ENCODE assay signal across 27 cellular contexts in genomic region chr16:64280317-64280716, GRCh38.
"Had no signal": no experiment of that assay in that cellular context is flagged by ENCODE, and none has a peak within 500 bp of the region (broad histone marks: within the 10 kb centered on the region; RNA-seq: fewer than 3 reads in every experiment).

No MANE protein-coding gene starts in this region.

- H3K36me3 Mint-ChIP-seq: activated CD4-positive, alpha-beta memory T cell treated with anti-CD3 and anti-CD28 coated beads for 36 hours; activated naive CD8-positive, alpha-beta T cell treated with anti-CD3 and anti-CD28 coated beads, Interleukin-2, amount 10 ng/mL, durations not matched to agents 7 days and 5 days; T-cell had no signal

- H3K9me3 ChIP-seq: MG63 had no signal

- H3K4me3 Mint-ChIP-seq: activated B cell treated with CpG ODN at 0.5 μM for 24 hours; activated CD4-positive, alpha-beta memory T cell treated with anti-CD3 and anti-CD28 coated beads for 36 hours; activated CD4-positive, alpha-beta T cell treated with anti-CD3 and anti-CD28 coated beads, Interleukin-2, amount 10 ng/mL, durations not matched to agents 7 days and 5 days; activated naive CD8-positive, alpha-beta T cell treated with anti-CD3 and anti-CD28 coated beads, Interleukin-2, amount 10 ng/mL, durations not matched to agents 7 days and 5 days; activated T-helper 17 cell treated with anti-CD3 and anti-CD28 coated beads, Interleukin-2, amount 50 U/mL, for 72 hours; T-cell had no signal

- H3K9me3 Mint-ChIP-seq: activated CD4-positive, alpha-beta T cell treated with anti-CD3 and anti-CD28 coated beads, Interleukin-2, amount 10 ng/mL, durations not matched to agents 7 days and 5 days had no signal

- H3K27me3 ChIP-seq: adrenal gland, MG63 had no signal

- DNase-seq: activated B cell treated with CpG ODN at 0.5 μM for 24 hours; activated CD4-positive, alpha-beta memory T cell treated with anti-CD3 and anti-CD28 coated beads for 36 hours; activated CD4-positive, alpha-beta T cell treated with anti-CD3 and anti-CD28 coated beads for 1 hour; activated CD4-positive, alpha-beta T cell treated with anti-CD3 and anti-CD28 coated beads, Interleukin-2, amount 10 ng/mL, durations not matched to agents 7 days and 5 days; activated CD8-positive, alpha-beta memory T cell treated with anti-CD3 and anti-CD28 coated beads for 24 hours; activated naive CD4-positive, alpha-beta T cell treated with anti-CD3 and anti-CD28 coated beads, Interleukin-2, amount 50 U/mL, for 16 hours; activated naive CD8-positive, alpha-beta T cell treated with anti-CD3 and anti-CD28 coated beads, Interleukin-2, amount 10 ng/mL, durations not matched to agents 7 days and 5 days; activated T-cell treated with anti-CD3 and anti-CD28 coated beads for 4 hours; activated T-cell treated with anti-CD3 and anti-CD28 coated beads, Interleukin-2, amount 50 U/mL, for 48 hours; adrenal gland; anterior cingulate cortex; cerebellar nuclear complex; MG63; MV-4-11; NCI-H1105; NCI-H1436; NCI-H1694 treated with DMSO at 0.1 percent for 48 hours; NCI-H2081; NCI-H446; NCI-H524; SIG-M5; T-cell; T-helper 2 cell; T1000 had no signal

- H3K4me1 ChIP-seq: adrenal gland had no signal

- H3K4me1 Mint-ChIP-seq: activated B cell treated with CpG ODN at 0.5 μM for 24 hours; activated CD4-positive, alpha-beta T cell treated with anti-CD3 and anti-CD28 coated beads, Interleukin-2, amount 10 ng/mL, durations not matched to agents 7 days and 5 days; activated naive CD8-positive, alpha-beta T cell treated with anti-CD3 and anti-CD28 coated beads, Interleukin-2, amount 10 ng/mL, durations not matched to agents 7 days and 5 days; activated T-helper 17 cell treated with anti-CD3 and anti-CD28 coated beads, Interleukin-2, amount 50 U/mL, for 72 hours; T-cell had no signal

- H3K27ac ChIP-seq: adrenal gland, KMS-11, SK-N-MC had no signal

- H3K36me3 ChIP-seq: adrenal gland, MG63 had no signal

- H3K4me3 ChIP-seq: adrenal gland, MG63, SK-N-MC had no signal

- ATAC-seq: activated T-helper 17 cell treated with anti-CD3 and anti-CD28 coated beads, Interleukin-2, amount 50 U/mL, for 72 hours; T-cell had no signal

- H3K27me3 Mint-ChIP-seq: activated B cell treated with CpG ODN at 0.5 μM for 24 hours; activated CD4-positive, alpha-beta memory T cell treated with anti-CD3 and anti-CD28 coated beads for 36 hours; activated CD4-positive, alpha-beta T cell treated with anti-CD3 and anti-CD28 coated beads, Interleukin-2, amount 10 ng/mL, durations not matched to agents 7 days and 5 days; activated naive CD8-positive, alpha-beta T cell treated with anti-CD3 and anti-CD28 coated beads, Interleukin-2, amount 10 ng/mL, durations not matched to agents 7 days and 5 days; activated T-helper 17 cell treated with anti-CD3 and anti-CD28 coated beads, Interleukin-2, amount 50 U/mL, for 72 hours; T-cell had no signal

- H3K27ac Mint-ChIP-seq: activated B cell treated with CpG ODN at 0.5 μM for 24 hours; activated CD4-positive, alpha-beta memory T cell treated with anti-CD3 and anti-CD28 coated beads for 36 hours; activated CD4-positive, alpha-beta T cell treated with anti-CD3 and anti-CD28 coated beads, Interleukin-2, amount 10 ng/mL, durations not matched to agents 7 days and 5 days; activated naive CD8-positive, alpha-beta T cell treated with anti-CD3 and anti-CD28 coated beads, Interleukin-2, amount 10 ng/mL, durations not matched to agents 7 days and 5 days; activated T-helper 17 cell treated with anti-CD3 and anti-CD28 coated beads, Interleukin-2, amount 50 U/mL, for 72 hours; T-cell had no signal
